Comparison of ENCODE assay signal across 8 cellular contexts in genomic region chr15:62066663-62067447, GRCh38. TPM values are rescaled to one million over a fixed set of nuclear protein-coding genes. Genes with fewer than 3 reads are reported as not detected.
DNase-seq lines count a peak whose midpoint lies in the region; ATAC-seq and TF ChIP-seq lines count a peak whose summit lies in the region.

TSS of gene C2CD4A (plus strand) at chr15:62066977. CDS start at chr15:62067614, 637 bp downstream.

- DNase-seq in BE2C (peak; percentile 50), H9 (peak; percentile 95), NCI-H748 (lab: John Stamatoyannopoulos, UW; ENCODE audit: unreplicated experiment) (peak; percentile 95), esophagus squamous epithelium (lab: John Stamatoyannopoulos, UW) (no peak), naive B cell (no peak)
- peak; percentile 53 for DNase-seq in activated T-cell treated with anti-CD3 and anti-CD28 coated beads, Interleukin-2, amount 50 U/mL, for 4 hours
- peak in 5 of 6 experiments; percentile 20 to 59 (median 50) for DNase-seq in stimulated activated naive CD4-positive, alpha-beta T cell (lab: John Stamatoyannopoulos, UW)

- H3K27me3 Mint-ChIP-seq in H9 (ENCODE audit: low read depth) = peaks cover 81% of the 10 kb centered on the region
- H3K27me3 Mint-ChIP-seq in activated T-cell treated with anti-CD3 and anti-CD28 coated beads, Interleukin-2, amount 50 U/mL, for 4 hours (ENCODE audit: low read depth) = peaks cover 19% of the 10 kb centered on the region
- peaks cover 17 to 29% (median 25%) of the 10 kb centered on the region in 3 donors for H3K27me3 Mint-ChIP-seq in naive B cell

- H2AK5ac ChIP-seq in H9 (ENCODE audit: insufficient read length, low read length) = no peak within 1 kb of the TSS

- H3T11ph ChIP-seq in H9 (ENCODE audit: low read length) = no peak within 1 kb of the TSS

- no peak within 1 kb of the TSS for H2BK120ac ChIP-seq in H9 (ENCODE audit: low read depth, low read length, poor library complexity, severe bottlenecking)

- no peaks in the 10 kb centered on the region for H3K79me1 ChIP-seq in H9 (ENCODE audit: insufficient read depth, low read depth, low read length, poor library complexity, severe bottlenecking)

- peaks cover 17% of the 10 kb centered on the region for H3K23me2 ChIP-seq in H9 (ENCODE audit: insufficient read length, low read depth, low read length, poor library complexity, severe bottlenecking)

- no peak within 1 kb of the TSS for H3K18ac ChIP-seq in H9 (ENCODE audit: insufficient read length, low read depth, low read length)

- peak; percentile 58 to 64 for ATAC-seq in activated T-cell treated with anti-CD3 and anti-CD28 coated beads, Interleukin-2, amount 50 U/mL, for 4 hours
- peak; percentile 71 to 76 for ATAC-seq in naive B cell (ENCODE audit: low read depth in 2 of 2)
- ATAC-seq in HG03097 (IDR thresholded peaks at IDR 0.05; ENCODE audit: low FRiP score, unreplicated experiment) = no peak

- no peaks in the 10 kb centered on the region for H3K36me3 Mint-ChIP-seq in H9 (ENCODE audit: insufficient read depth in 1 of 3, low read depth in 3 of 3)
- H3K36me3 Mint-ChIP-seq in activated T-cell treated with anti-CD3 and anti-CD28 coated beads, Interleukin-2, amount 50 U/mL, for 4 hours (ENCODE audit: insufficient read depth) = no peaks in the 10 kb centered on the region
- no peaks in the 10 kb centered on the region for H3K36me3 Mint-ChIP-seq in naive B cell

- H4K8ac ChIP-seq in H9 (replicated peaks; ENCODE audit: insufficient read length, low read depth, low read length) = no peak within 1 kb of the TSS

- no CpG with 5 or more reads among the region's 33 CpGs for WGBS in H9 (ENCODE audit: extremely low coverage, insufficient read length, low lambda C conversion rate)
- 1 to 6% methylated on average over 13 to 26 of the region's 33 CpGs for WGBS in esophagus squamous epithelium, 2 donors

- H3K4me1 ChIP-seq in BE2C = no peaks in the 10 kb centered on the region; the same call in 1 of the 2 replicates
- no peaks in the 10 kb centered on the region; the same call in 1 of the 2 replicates for H3K4me1 ChIP-seq in H9 (ENCODE audit: insufficient read depth, low read length)
- peaks cover 18 to 52% (median 21%) of the 10 kb centered on the region in 3 donors for H3K4me1 ChIP-seq in esophagus squamous epithelium

- H3K36me3 ChIP-seq in BE2C (no peaks in the 10 kb centered on the region), esophagus squamous epithelium (no peaks in the 10 kb centered on the region)

- no peak within 1 kb of the TSS for H2BK5ac ChIP-seq in H9 (ENCODE audit: insufficient read length, low read length)

- no peak within 1 kb of the TSS for H3K23ac ChIP-seq in H9 (ENCODE audit: insufficient read length, low read depth, low read length)

- no peak within 1 kb of the TSS for H3K14ac ChIP-seq in H9 (ENCODE audit: insufficient read depth, low read length)

- H3K56ac ChIP-seq in H9 (ENCODE audit: insufficient read length, low read depth, low read length) = no peak within 1 kb of the TSS

- no peak within 1 kb of the TSS for H3K4ac ChIP-seq in H9 (ENCODE audit: low read depth, low read length)

- peak within 1 kb of the TSS; percentile 94 for H3K4me2 ChIP-seq in H9 (ENCODE audit: insufficient read depth, insufficient read length, low read length)

- H3K27ac Mint-ChIP-seq in H9 (no peak within 1 kb of the TSS; a peak in 1 of 7 replicates), naive B cell (peak within 1 kb of the TSS in 3 of 6 donors; percentile 13 to 60 (median 49))

- peak within 1 kb of the TSS; percentile 48 to 77 for H3K4me3 Mint-ChIP-seq in H9
- peak within 1 kb of the TSS; percentile 82 for H3K4me3 Mint-ChIP-seq in activated T-cell treated with anti-CD3 and anti-CD28 coated beads, Interleukin-2, amount 50 U/mL, for 4 hours
- H3K4me3 Mint-ChIP-seq in naive B cell = peak within 1 kb of the TSS; percentile 82 to 98 (median 90)

- TF ChIP-seq POLR2A in esophagus squamous epithelium (IDR thresholded peaks at IDR 0.05) = peak in 1 of 4 donors; percentile 52

- H3K79me2 ChIP-seq in H9 (ENCODE audit: insufficient read depth, low read length) = no peaks in the 10 kb centered on the region

- TF ChIP-seq CTCF in BE2C (IDR thresholded peaks at IDR 0.05; ENCODE audit: low read depth, low read length) = peak; percentile 22; the same call in 1 of the 2 replicates
- TF ChIP-seq CTCF in H9 (conservative IDR thresholded peaks at IDR 0.05) = peak; percentile 29; the same call in 1 of the 3 replicates
- peak in 4 of 6 experiments; percentile 18 to 46 (median 40) for TF ChIP-seq CTCF in esophagus squamous epithelium (IDR thresholded peaks at IDR 0.05)

- H3K4me1 Mint-ChIP-seq in H9 = peaks cover 16 to 18% of the 10 kb centered on the region in 2 experiments
- peaks cover 30% of the 10 kb centered on the region for H3K4me1 Mint-ChIP-seq in activated T-cell treated with anti-CD3 and anti-CD28 coated beads, Interleukin-2, amount 50 U/mL, for 4 hours (ENCODE audit: low read depth)
- peaks cover 15 to 25% (median 15%) of the 10 kb centered on the region in 3 donors for H3K4me1 Mint-ChIP-seq in naive B cell

- H4K91ac ChIP-seq in H9 (ENCODE audit: insufficient read length, low read depth, low read length) = no peak within 1 kb of the TSS

- H3K9me3 Mint-ChIP-seq in H9 (no peaks in the 10 kb centered on the region; a peak in 1 of 5 replicates), naive B cell (peaks cover 0 to 4% (median 0%) of the 10 kb centered on the region in 7 donors)
- no peaks in the 10 kb centered on the region for H3K9me3 Mint-ChIP-seq in activated T-cell treated with anti-CD3 and anti-CD28 coated beads, Interleukin-2, amount 50 U/mL, for 4 hours

- H3K27ac ChIP-seq in H9 (ENCODE audit: insufficient read length, low read depth, low read length) (no peak within 1 kb of the TSS), esophagus squamous epithelium (peak within 1 kb of the TSS; percentile 42 to 82 (median 66))

- no peak within 1 kb of the TSS for H2AFZ ChIP-seq in H9 (ENCODE audit: low read length)

- H3K9ac ChIP-seq in H9 (ENCODE audit: extremely low read depth, insufficient read length, low read length) = no peak within 1 kb of the TSS

- no peaks in the 10 kb centered on the region for H3K9me3 ChIP-seq in BE2C
- no peaks in the 10 kb centered on the region for H3K9me3 ChIP-seq in H9 (ENCODE audit: control insufficient read depth, low read depth, low read length)
- no peaks in the 10 kb centered on the region for H3K9me3 ChIP-seq in esophagus squamous epithelium

- H3K27me3 ChIP-seq in BE2C = peaks cover 8% of the 10 kb centered on the region
- H3K27me3 ChIP-seq in H9 (ENCODE audit: insufficient read depth, low read length) = peaks cover 18% of the 10 kb centered on the region
- H3K27me3 ChIP-seq in esophagus squamous epithelium = peaks cover 0 to 71% (median 0%) of the 10 kb centered on the region in 4 donors

- no peak within 1 kb of the TSS for H4K5ac ChIP-seq in H9 (ENCODE audit: insufficient read length, low read depth, low read length)

- peak within 1 kb of the TSS; percentile 59 for H3K4me3 ChIP-seq in BE2C (ENCODE audit: low read depth, low read length)
- H3K4me3 ChIP-seq in esophagus squamous epithelium = peak within 1 kb of the TSS; percentile 47 to 82 (median 56)

- intact Hi-C loops in esophagus squamous epithelium (cut with DNase I) = loop anchor here (10.0 kb wide), 2 partner anchors 48 to 192 kb away; no protein-coding TSS in a partner anchor

- no peak within 1 kb of the TSS for H2BK15ac ChIP-seq in H9 (ENCODE audit: low read depth, low read length)

- no peaks in the 10 kb centered on the region for H4K20me1 ChIP-seq in H9 (ENCODE audit: control insufficient read depth, insufficient read depth, insufficient read length)

- H2BK12ac ChIP-seq in H9 (ENCODE audit: insufficient read length, low read depth, low read length) = no peak within 1 kb of the TSS

- no peak within 1 kb of the TSS for H2BK20ac ChIP-seq in H9 (ENCODE audit: low read depth, low read length, poor library complexity, severe bottlenecking)

RNA-seq across cellular contexts. Expression of gene C2CD4A, which starts in this region (rescaled TPM):
- 0.25 TPM for polyA plus RNA-seq in BE2C (2012; ENCODE audit: insufficient read depth, insufficient read length, low read depth)
- total RNA-seq in H9 (2021) (not detected in 2 replicates), esophagus squamous epithelium (1 to 10 TPM in 1 of 4 donors, under 1 TPM in 3; 0.18 to 1.8 (median 0.19) TPM)
- 1 to 10 TPM in 1 of 3 donors, under 1 TPM in 2; 0.43 to 1.0 (median 0.69) TPM for total RNA-seq in activated T-cell treated with anti-CD3 and anti-CD28 coated beads, Interleukin-2, amount 50 U/mL, for 4 hours
- polyA plus RNA-seq in naive B cell (ENCODE audit: low read depth in 6 of 6) = not detected

Comparison
In these comparisons a context has a peak if more than half of its experiments do, and no peak if none do; other contexts are left out.
1. Peak in DNase-seq and H3K4me2 ChIP-seq in H9; RNA of the gene not detected or under 1 TPM.
2. Peak in ATAC-seq in naive B cell; RNA of the gene not detected or under 1 TPM.
3. DNase-seq: peak in BE2C (single experiment), NCI-H748 (single experiment), activated T-cell treated with anti-CD3 and anti-CD28 coated beads, Interleukin-2, amount 50 U/mL, for 4 hours (single experiment) and stimulated activated naive CD4-positive, alpha-beta T cell (5 of 6); none in esophagus squamous epithelium (single experiment) and naive B cell (single experiment).
4. Peak in every context shown above with its lines, with median percentiles within 50 percentile points of each other: CTCF ChIP-seq and H3K4me3 Mint-ChIP-seq.